8 cellular contexts compared by ENCODE assay signal in the genomic region with DNA sequence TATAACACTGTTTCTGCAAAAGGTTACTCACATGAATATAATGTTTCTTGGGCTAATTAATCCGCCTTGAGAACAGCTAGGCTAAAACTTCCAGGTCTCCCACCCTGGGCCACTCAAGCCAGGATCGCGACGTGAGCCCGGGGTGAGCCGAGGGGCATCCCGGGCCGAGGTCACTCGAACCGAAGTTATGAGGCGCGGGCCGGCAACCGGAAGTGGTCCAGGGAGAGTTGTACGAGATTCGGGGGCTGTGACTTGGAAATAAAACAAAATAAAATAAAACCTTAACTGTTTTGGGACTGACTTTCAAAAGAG. TPM values are rescaled to one million over a fixed set of nuclear protein-coding genes. Genes with fewer than 3 reads are reported as not detected.
DNase-seq lines count a peak whose midpoint lies in the region; ATAC-seq and TF ChIP-seq lines count a peak whose summit lies in the region.

No MANE protein-coding gene starts in this region.

- no peak overlapping the region for H3K4ac ChIP-seq in trophoblast cell (ENCODE audit: low read depth, low read length)

- POLR2A ChIA-PET in RWPE1 (lab: Yijun Ruan, JAX; ENCODE audit: low non-redundant PET), result no interaction called here

- H3K18ac ChIP-seq in trophoblast cell (ENCODE audit: low read length), result no peak overlapping the region

- no peak overlapping the region for H2BK120ac ChIP-seq in trophoblast cell (ENCODE audit: insufficient read depth, low read length, poor library complexity)

- H2BK12ac ChIP-seq in trophoblast cell (ENCODE audit: low read length), result no peak overlapping the region

- H3K27me3 ChIP-seq in trophoblast cell (ENCODE audit: insufficient read depth, low read length), result no peaks in the 10 kb centered on the region

- H3K36me3 ChIP-seq in trophoblast cell (ENCODE audit: control insufficient read depth in 1 of 2, insufficient read depth in 2 of 2, low read length in 2 of 2), result no peaks in the 10 kb centered on the region

- H3K23ac ChIP-seq in trophoblast cell (ENCODE audit: low read length), result no peak overlapping the region

- ATAC-seq in GM18861 (IDR thresholded peaks at IDR 0.05; ENCODE audit: unreplicated experiment) (peak; percentile 1), HG02678 (IDR thresholded peaks at IDR 0.05; ENCODE audit: unreplicated experiment) (peak; percentile 24)

- TF ChIP-seq CTCF in RWPE1 (conservative IDR thresholded peaks at IDR 0.05; ENCODE audit: low read depth) (no peak), fibroblast of mammary gland (conservative IDR thresholded peaks at IDR 0.05; ENCODE audit: control insufficient read depth, insufficient read depth, low read depth, low read length) (no peak)

- no peak overlapping the region for H4K8ac ChIP-seq in trophoblast cell (ENCODE audit: low read depth, low read length)

- H3K4me2 ChIP-seq in trophoblast cell (ENCODE audit: low read length), result peak overlapping the region; percentile 74

- no peak overlapping the region for H2AFZ ChIP-seq in trophoblast cell (ENCODE audit: insufficient read depth, low read length, poor library complexity)

- DNase-seq in RWPE1 (ENCODE audit: low spot score) (no peak), fibroblast of mammary gland (ENCODE audit: low read depth) (no peak), trophoblast cell (no peak), SHP77 treated with DMSO at 0.1 percent for 48 hours (lab: John Stamatoyannopoulos, UW) (no peak), NCI-H82 (lab: John Stamatoyannopoulos, UW) (no peak), mesenteric fat pad (ENCODE audit: low spot score) (no peak)

- H4K91ac ChIP-seq in trophoblast cell (ENCODE audit: low read depth, low read length), result peak overlapping the region; percentile 62

- no peaks in the 10 kb centered on the region for H3K9me3 ChIP-seq in trophoblast cell (ENCODE audit: insufficient read depth, low read depth, low read length)

- peak overlapping the region; percentile 89 for H2BK5ac ChIP-seq in trophoblast cell (ENCODE audit: low read depth, low read length, poor library complexity)

- H3K4me1 ChIP-seq in trophoblast cell (ENCODE audit: control insufficient read depth in 1 of 2, insufficient read depth in 2 of 2, low read length in 2 of 2), result peaks cover 3 to 5% of the 10 kb centered on the region in 2 experiments

- H3K4me3 ChIP-seq in fibroblast of mammary gland (ENCODE audit: control insufficient read depth, low read depth, low read length), result peak overlapping the region; percentile 56
- H3K4me3 ChIP-seq in trophoblast cell (ENCODE audit: low read depth, low read length), result peak overlapping the region; percentile 71

- peaks cover 3% of the 10 kb centered on the region for H3K79me2 ChIP-seq in trophoblast cell (ENCODE audit: control insufficient read depth, insufficient read depth, low read length, poor library complexity)

- H3K79me1 ChIP-seq in trophoblast cell (ENCODE audit: low read length), result peaks cover 8% of the 10 kb centered on the region

- H3K14ac ChIP-seq in trophoblast cell (ENCODE audit: low read length), result peak overlapping the region; percentile 40

- peak overlapping the region; percentile 80 for H4K12ac ChIP-seq in trophoblast cell (ENCODE audit: low read depth, low read length)

- CTCF ChIA-PET in RWPE1 (lab: Yijun Ruan, JAX), result interaction anchor here (0.6 kb wide), 1 partner anchor 439 kb away, joined by 3 read pairs; no protein-coding TSS in a partner anchor

- H3K9ac ChIP-seq in trophoblast cell (ENCODE audit: low read length), result peak overlapping the region; percentile 66

- H2AK5ac ChIP-seq in trophoblast cell (ENCODE audit: low read length), result no peak overlapping the region

- WGBS in trophoblast cell (ENCODE audit: extremely low coverage, insufficient coverage, insufficient read length), result no CpG with 5 or more reads among the region's 16 CpGs

- peak overlapping the region; percentile 82 for H3K27ac ChIP-seq in RWPE1
- peak overlapping the region; percentile 76 for H3K27ac ChIP-seq in trophoblast cell (ENCODE audit: low read depth, low read length)

RNA-seq across cellular contexts. Expression of a gene that starts 0.3 kb away (rescaled TPM):
- polyA plus RNA-seq in trophoblast cell (2013), result 11.3 and 12.8 TPM in 2 replicates
- 6.8 TPM for total RNA-seq in mesenteric fat pad

RNA-seq across cellular contexts. Expression of a gene that starts 0.3 kb away (rescaled TPM):
- 21.9 and 23.6 TPM in 2 replicates for polyA plus RNA-seq in trophoblast cell (2013)
- total RNA-seq in mesenteric fat pad, result 26.3 TPM

RNA-seq across cellular contexts. Expression of a gene that starts 0.7 kb away (rescaled TPM):
- 15.5 and 15.6 TPM in 2 replicates for polyA plus RNA-seq in trophoblast cell (2013)
- 20.5 TPM for total RNA-seq in mesenteric fat pad

RNA-seq across cellular contexts. Expression of a gene that starts 44.0 kb away (rescaled TPM):
- polyA plus RNA-seq in trophoblast cell (2013), result 37.6 and 39.1 TPM in 2 replicates
- total RNA-seq in mesenteric fat pad, result 116 TPM

RNA-seq across cellular contexts. Expression of a gene that starts 48.1 kb away (rescaled TPM):
- polyA plus RNA-seq in trophoblast cell (2013), result 0.60 and 0.92 TPM in 2 replicates
- 43.5 TPM for total RNA-seq in mesenteric fat pad
